In genomic region chr2:216888907-216889622, GRCh38 we compare ENCODE assay signal across 31 cellular contexts. TPM values are rescaled to one million over a fixed set of nuclear protein-coding genes. Genes with fewer than 3 reads are reported as not detected.
DNase-seq lines count a peak whose midpoint lies in the region; ATAC-seq, FAIRE-seq and TF ChIP-seq lines count a peak whose summit lies in the region.
"Had no signal": no experiment of that assay in that cellular context is flagged by ENCODE, and none has a peak within 500 bp of the region (broad histone marks: within the 10 kb centered on the region; RNA-seq: fewer than 3 reads in every experiment).

No MANE protein-coding gene starts in this region.

- peaks cover 10% of the 10 kb centered on the region for H3K4me1 ChIP-seq in stomach smooth muscle (ENCODE audit: control insufficient read depth, insufficient read depth, low read length)
- H3K4me1 ChIP-seq: gastroesophageal sphincter, Peyer's patch had no signal

- no peak overlapping the region for H3K9ac ChIP-seq in stomach smooth muscle (ENCODE audit: low read length in 2 of 2)

- CTCF ChIA-PET in activated naive CD4-positive, alpha-beta T cell treated with anti-CD3 and anti-CD28 coated beads for 36 hours (lab: Charles Lee), result no interaction called here

- no peaks in the 10 kb centered on the region for H3K4me1 Mint-ChIP-seq in activated naive CD4-positive, alpha-beta T cell treated with anti-CD3 and anti-CD28 coated beads for 36 hours (ENCODE audit: low read depth)
- H3K4me1 Mint-ChIP-seq: CD8-positive, alpha-beta memory T cell; stimulated activated effector memory CD8-positive, alpha-beta T cell treated with anti-CD3 and anti-CD28 coated beads, Interleukin-12 subunit alpha, Interleukin-12 subunit beta, amount 100 ng/mL, for 72 hours had no signal

- no peaks in the 10 kb centered on the region for H3K36me3 Mint-ChIP-seq in activated naive CD4-positive, alpha-beta T cell treated with anti-CD3 and anti-CD28 coated beads for 36 hours (ENCODE audit: low read depth)
- H3K36me3 Mint-ChIP-seq: activated naive CD4-positive, alpha-beta T cell treated with anti-CD3 and anti-CD28 coated beads, Interleukin-2, amount 50 U/mL, for 72 hours; CD8-positive, alpha-beta memory T cell; stimulated activated effector memory CD8-positive, alpha-beta T cell treated with anti-CD3 and anti-CD28 coated beads, Interleukin-12 subunit alpha, Interleukin-12 subunit beta, amount 100 ng/mL, for 72 hours had no signal

- H3K4me3 ChIP-seq in bronchial epithelial cell (ENCODE audit: low read depth, low read length), result no peak overlapping the region
- H3K4me3 ChIP-seq in stomach smooth muscle (ENCODE audit: low read length in 2 of 2), result no peak overlapping the region
- H3K4me3 ChIP-seq: gastroesophageal sphincter, Peyer's patch had no signal

- no peak overlapping the region for H3K4me3 Mint-ChIP-seq in activated naive CD4-positive, alpha-beta T cell treated with anti-CD3 and anti-CD28 coated beads for 36 hours
- H3K4me3 Mint-ChIP-seq: CD8-positive, alpha-beta memory T cell; HFFc6; nephron; stimulated activated effector memory CD8-positive, alpha-beta T cell treated with anti-CD3 and anti-CD28 coated beads, Interleukin-12 subunit alpha, Interleukin-12 subunit beta, amount 100 ng/mL, for 72 hours had no signal

- no peak for TF ChIP-seq CTCF in bronchial epithelial cell (IDR thresholded peaks at IDR 0.05; ENCODE audit: insufficient read depth, low read length, severe bottlenecking)

- no peak overlapping the region for H3K27ac Mint-ChIP-seq in activated naive CD4-positive, alpha-beta T cell treated with anti-CD3 and anti-CD28 coated beads for 36 hours
- H3K27ac Mint-ChIP-seq: activated naive CD4-positive, alpha-beta T cell treated with anti-CD3 and anti-CD28 coated beads, Interleukin-2, amount 50 U/mL, for 72 hours; HFFc6; stimulated activated effector memory CD8-positive, alpha-beta T cell treated with anti-CD3 and anti-CD28 coated beads, Interleukin-12 subunit alpha, Interleukin-12 subunit beta, amount 100 ng/mL, for 72 hours had no signal

- no peaks in the 10 kb centered on the region for H3K9me3 Mint-ChIP-seq in activated naive CD4-positive, alpha-beta T cell treated with anti-CD3 and anti-CD28 coated beads for 36 hours
- H3K9me3 Mint-ChIP-seq: CD8-positive, alpha-beta memory T cell; HFFc6 had no signal

- intact Hi-C loops in activated naive CD4-positive, alpha-beta T cell treated with anti-CD3 and anti-CD28 coated beads for 36 hours (cut with micrococcal nuclease), result no loop called here

- peak overlapping the region; percentile 24 for H3K27ac ChIP-seq in stomach smooth muscle (ENCODE audit: low read length)
- H3K27ac ChIP-seq: gastroesophageal sphincter, Peyer's patch had no signal

- peak; percentile 76 for FAIRE-seq in bronchial epithelial cell (lab: Jason Lieb, UNC)
- FAIRE-seq: astrocyte, GM12891 had no signal

- no peaks in the 10 kb centered on the region for H3K36me3 ChIP-seq in bronchial epithelial cell (ENCODE audit: control insufficient read depth, insufficient read depth, low read length)
- no peaks in the 10 kb centered on the region for H3K36me3 ChIP-seq in stomach smooth muscle (ENCODE audit: control insufficient read depth in 2 of 2, insufficient read depth in 2 of 2, low read length in 2 of 2)
- H3K36me3 ChIP-seq: gastroesophageal sphincter, Peyer's patch had no signal

- H3K27me3 ChIP-seq in bronchial epithelial cell (ENCODE audit: control insufficient read depth, insufficient read depth, low read length) (peaks cover 1% of the 10 kb centered on the region), stomach smooth muscle (ENCODE audit: control insufficient read depth in 1 of 2, insufficient read depth in 2 of 2, low read length in 2 of 2) (no peaks in the 10 kb centered on the region)
- H3K27me3 ChIP-seq: gastroesophageal sphincter, Peyer's patch had no signal

- H3K27me3 Mint-ChIP-seq in activated naive CD4-positive, alpha-beta T cell treated with anti-CD3 and anti-CD28 coated beads for 36 hours (ENCODE audit: low read depth), result no peaks in the 10 kb centered on the region

- no peaks in the 10 kb centered on the region for H3K9me3 ChIP-seq in stomach smooth muscle (ENCODE audit: control insufficient read depth in 2 of 2, low read length in 2 of 2)
- H3K9me3 ChIP-seq: gastroesophageal sphincter, Peyer's patch had no signal

- DNase-seq in DMS153 (lab: John Stamatoyannopoulos, UW) (peak; percentile 26), DMS153 treated with DMSO at 0.1 percent for 48 hours (lab: John Stamatoyannopoulos, UW; ENCODE audit: unreplicated experiment) (no peak), bronchial epithelial cell (ENCODE audit: low read depth) (peak; percentile 15), iPS DF 4.7 (ENCODE audit: extremely low read depth, low spot score) (peak; percentile 1), left lobe of liver (ENCODE audit: low spot score) (no peak)
- DNase-seq in stimulated activated CD4-positive, alpha-beta T cell treated with anti-CD3 and anti-CD28 coated beads, Interleukin-15, amount 100 ng/mL, for 24 hours, result no peak
- no peak for DNase-seq in activated naive CD4-positive, alpha-beta T cell treated with anti-CD3 and anti-CD28 coated beads for 36 hours
- DNase-seq: 8988T; activated CD4-positive, alpha-beta T cell treated with anti-CD3 and anti-CD28 coated beads for 4 hours; CD8-positive, alpha-beta memory T cell; cerebellar nuclear complex; DMS79; HFFc6; KBM-7; midbrain; NCI-H1694 treated with DMSO at 0.1 percent for 48 hours; NK-92 treated with Interleukin-12 subunit alpha and Interleukin-12 subunit beta, amount 100 ng/mL, for 24 hours; Peyer's patch; posterior cingulate gyrus; stimulated activated CD4-positive, alpha-beta T cell treated with anti-CD3 and anti-CD28 coated beads, Interleukin-2, amount 100 ng/mL, for 24 hours had no signal

- no peak for ATAC-seq in left lobe of liver
- ATAC-seq: activated naive CD4-positive, alpha-beta T cell treated with anti-CD3 and anti-CD28 coated beads, Interleukin-2, amount 50 U/mL, for 72 hours; gastroesophageal sphincter; stimulated activated effector memory CD8-positive, alpha-beta T cell treated with anti-CD3 and anti-CD28 coated beads, Interleukin-12 subunit alpha, Interleukin-12 subunit beta, amount 100 ng/mL, for 72 hours had no signal

RNA-seq across cellular contexts. Expression of gene TNP1, which starts 29.2 kb away (rescaled TPM):
- total RNA-seq in bronchial epithelial cell (not detected in 2 replicates), left lobe of liver (not detected)
- not detected for total RNA-seq in activated naive CD4-positive, alpha-beta T cell treated with anti-CD3 and anti-CD28 coated beads for 36 hours
- total RNA-seq: activated CD8-positive, alpha-beta memory T cell treated with anti-CD3 and anti-CD28 coated beads for 36 hours; activated naive CD4-positive, alpha-beta T cell treated with anti-CD3 and anti-CD28 coated beads, Interleukin-2, amount 50 U/mL, for 72 hours; astrocyte; CD8-positive, alpha-beta memory T cell; gastroesophageal sphincter; HFFc6; HT-29; Peyer's patch; SK-MEL-5; T-helper 1 cell treated with Interleukin-12 subunit alpha and Interleukin-12 subunit beta and Interleukin-4 antibody, amounts not matched to agents 30 ng/mL and 1 ng/mL, for 36 hours had no signal

Comparison
In these comparisons a context has a peak if more than half of its experiments do, and no peak if none do; other contexts are left out.
1. DNase-seq: peak in DMS153 (single experiment), bronchial epithelial cell (single experiment) and iPS DF 4.7 (single experiment); none in DMS153 treated with DMSO at 0.1 percent for 48 hours (single experiment), stimulated activated CD4-positive, alpha-beta T cell treated with anti-CD3 and anti-CD28 coated beads, Interleukin-15, amount 100 ng/mL, for 24 hours (single experiment), left lobe of liver (single experiment) and activated naive CD4-positive, alpha-beta T cell treated with anti-CD3 and anti-CD28 coated beads for 36 hours (single experiment).